ENCODE assay signal across 15 cellular contexts in genomic region chr2:88828397-88829137, GRCh38.
DNase-seq lines count a peak whose midpoint lies in the region; TF ChIP-seq lines count a peak whose summit lies in the region.
"Had no signal": no experiment of that assay in that cellular context is flagged by ENCODE, and none has a peak within 500 bp of the region (broad histone marks: within the 10 kb centered on the region; RNA-seq: fewer than 3 reads in every experiment).

No MANE protein-coding gene starts in this region.

- TF ChIP-seq CTCF in ovary (IDR thresholded peaks at IDR 0.05): no peak

- WGBS in ovary, 3 donors: 34 to 51% (median 49%) methylated on average over 13 of the region's 13 CpGs

- intact Hi-C loops in head of caudate nucleus (cut with DNase I) (no loop called here), ovary (cut with DNase I) (no loop called here)

- H3K9me3 ChIP-seq in skeletal muscle tissue (ENCODE audit: control insufficient read depth in 3 of 3, low read length in 3 of 3) (no peaks in the 10 kb centered on the region), ovary (no peaks in the 10 kb centered on the region)

- no peak overlapping the region for H3K4me3 ChIP-seq in skeletal muscle tissue (ENCODE audit: low read length in 3 of 3)
- no peak overlapping the region for H3K4me3 ChIP-seq in ovary

- H3K9ac ChIP-seq in skeletal muscle tissue (ENCODE audit: low read depth in 1 of 3, low read length in 3 of 3): no peak overlapping the region

- H3K4me1 ChIP-seq in skeletal muscle tissue (ENCODE audit: control insufficient read depth in 3 of 3, insufficient read depth in 3 of 3, low read length in 3 of 3): peaks cover 0 to 5% (median 5%) of the 10 kb centered on the region in 3 donors
- H3K4me1 ChIP-seq in ovary (ENCODE audit: insufficient read depth): no peaks in the 10 kb centered on the region

- no peak for TF ChIP-seq EP300 in ovary (IDR thresholded peaks at IDR 0.05)

- TF ChIP-seq POLR2A in ovary (IDR thresholded peaks at IDR 0.05): no peak

- peak overlapping the region; percentile 22 for H3K27ac ChIP-seq in skeletal muscle tissue (ENCODE audit: low read depth, low read length)
- H3K27ac ChIP-seq in ovary: no peak overlapping the region
- H3K27ac ChIP-seq: HL-60 had no signal

- H3K27me3 ChIP-seq in skeletal muscle tissue (ENCODE audit: control insufficient read depth in 3 of 3, insufficient read depth in 3 of 3, low read length in 3 of 3): no peaks in the 10 kb centered on the region
- H3K27me3 ChIP-seq in ovary: no peaks in the 10 kb centered on the region

- DNase-seq in NCI-H345 (lab: John Stamatoyannopoulos, UW) (peak; percentile 65), NCI-H345 treated with DMSO at 0.1 percent for 48 hours (lab: John Stamatoyannopoulos, UW; ENCODE audit: unreplicated experiment) (no peak), UCSD-AML1 (lab: John Stamatoyannopoulos, UW; ENCODE audit: unreplicated experiment) (peak; percentile 38), head of caudate nucleus (peak in 31 of 42 donors; percentile 6 to 52 (median 30)), NCI-H1930 (lab: John Stamatoyannopoulos, UW) (no peak), ovary (no peak)
- DNase-seq in activated CD4-positive, alpha-beta T cell treated with anti-CD3 and anti-CD28 coated beads for 4 hours: no peak
- DNase-seq: activated CD4-positive, CD25-positive, alpha-beta regulatory T cell; effector memory CD4-positive, alpha-beta T cell; midbrain; MM.1S; NCI-H526; occipital lobe had no signal

- H3K36me3 ChIP-seq in skeletal muscle tissue (ENCODE audit: control insufficient read depth in 3 of 3, insufficient read depth in 3 of 3, low read length in 3 of 3): no peaks in the 10 kb centered on the region
- no peaks in the 10 kb centered on the region for H3K36me3 ChIP-seq in ovary

Comparison
In these comparisons a context has a peak if more than half of its experiments do, and no peak if none do; other contexts are left out.
1. DNase-seq: peak in NCI-H345 (single experiment), UCSD-AML1 (single experiment) and head of caudate nucleus (31 of 42); none in NCI-H345 treated with DMSO at 0.1 percent for 48 hours (single experiment), NCI-H1930 (0 of 2), activated CD4-positive, alpha-beta T cell treated with anti-CD3 and anti-CD28 coated beads for 4 hours (0 of 2) and ovary (0 of 5).